In the genomic region with DNA sequence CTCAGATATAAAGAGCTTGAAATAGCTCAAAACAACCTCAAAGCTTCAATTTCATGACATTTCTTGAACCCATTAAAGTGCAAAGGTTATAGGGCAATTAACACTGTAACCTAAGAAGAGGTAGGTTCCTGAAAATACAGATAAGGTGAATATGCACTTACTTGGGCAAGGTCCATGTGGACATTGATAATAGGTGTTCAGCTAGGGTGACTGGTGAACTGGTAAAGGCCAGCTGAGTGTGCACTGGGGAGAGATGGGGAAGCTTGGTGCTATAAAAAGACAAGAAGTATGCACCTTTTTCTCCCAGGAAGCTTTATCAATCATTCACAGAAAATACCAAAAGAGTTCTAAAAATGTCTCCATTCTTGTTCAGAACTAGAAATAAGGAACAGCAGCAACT, we compare ENCODE assay signal across 20 cellular contexts.
DNase-seq lines count a peak whose midpoint lies in the region; ATAC-seq, FAIRE-seq and TF ChIP-seq lines count a peak whose summit lies in the region.
"Had no signal": no experiment of that assay in that cellular context is flagged by ENCODE, and none has a peak within 500 bp of the region (broad histone marks: within the 10 kb centered on the region; RNA-seq: fewer than 3 reads in every experiment).

No MANE protein-coding gene starts in this region.

- in situ Hi-C loops in ACHN (cut with HindIII; ENCODE audit: low pct_ligation_motif_present, low pct_unique_long_range_greater_than_20kb, low sequenced_read_pairs): no loop called here

- H3K4me2 ChIP-seq in smooth muscle cell: no peak overlapping the region
- H3K4me2 ChIP-seq: A549, GM23338 had no signal

- no peaks in the 10 kb centered on the region for H3K36me3 ChIP-seq in small intestine (ENCODE audit: control insufficient read depth in 2 of 2, insufficient read depth in 2 of 2, low read length in 2 of 2)
- no peaks in the 10 kb centered on the region for H3K36me3 ChIP-seq in smooth muscle cell (ENCODE audit: low read depth)

- no peaks in the 10 kb centered on the region for H4K20me1 ChIP-seq in smooth muscle cell (ENCODE audit: low read depth)

- no peaks in the 10 kb centered on the region for H3K79me2 ChIP-seq in smooth muscle cell (ENCODE audit: low read depth)

- no peak for ATAC-seq in HG02798 (IDR thresholded peaks at IDR 0.05; ENCODE audit: poor library complexity, unreplicated experiment)
- ATAC-seq: A549, GM12878, GM23338, HCT116 had no signal

- H3K27me3 ChIP-seq in small intestine (ENCODE audit: control insufficient read depth in 2 of 2, insufficient read depth in 2 of 2, low read length in 2 of 2) (no peaks in the 10 kb centered on the region), smooth muscle cell (ENCODE audit: low read depth) (no peaks in the 10 kb centered on the region)

- no peaks in the 10 kb centered on the region for H3K9me3 ChIP-seq in small intestine (ENCODE audit: control insufficient read depth, low read depth)
- no peaks in the 10 kb centered on the region for H3K9me3 ChIP-seq in smooth muscle cell (replicated peaks; ENCODE audit: low read depth)
- H3K9me3 ChIP-seq: A549 had no signal

- TF ChIP-seq CTCF in smooth muscle cell (IDR thresholded peaks at IDR 0.05; ENCODE audit: borderline replicate concordance, insufficient read depth, poor library complexity, severe bottlenecking): no peak

- H3K9ac ChIP-seq in smooth muscle cell (ENCODE audit: low read depth): no peak overlapping the region

- H3K4me1 ChIP-seq in small intestine (ENCODE audit: control insufficient read depth in 2 of 2, insufficient read depth in 1 of 2, low read depth in 1 of 2, low read length in 1 of 2) (no peaks in the 10 kb centered on the region), smooth muscle cell (ENCODE audit: low read depth) (no peaks in the 10 kb centered on the region)
- H3K4me1 ChIP-seq: A549 had no signal

- H2AFZ ChIP-seq in smooth muscle cell (ENCODE audit: low read depth): no peak overlapping the region
- H2AFZ ChIP-seq: GM23338 had no signal

- H3K27ac ChIP-seq in small intestine (ENCODE audit: low read depth in 1 of 2, low read length in 1 of 2) (no peak overlapping the region), smooth muscle cell (ENCODE audit: low read depth) (no peak overlapping the region)
- H3K27ac ChIP-seq: A549 had no signal

- H3F3A ChIP-seq in smooth muscle cell (ENCODE audit: low read depth): no peaks in the 10 kb centered on the region

- no peak for FAIRE-seq in small intestine (lab: Jason Lieb, UNC)
- FAIRE-seq: A549, GM12878 had no signal

- peak; percentile 33 for DNase-seq in HuH-7 (ENCODE audit: low spot score)
- DNase-seq in OCI-M1 (lab: John Stamatoyannopoulos, UW): peak; percentile 19
- DNase-seq in kidney glomerular epithelial cell (lab: John Stamatoyannopoulos, UW): peak; percentile 1
- peak; percentile 84 for DNase-seq in small intestine
- DNase-seq in ACHN: no peak
- no peak for DNase-seq in smooth muscle cell (lab: John Stamatoyannopoulos, UW; ENCODE audit: unreplicated experiment)
- DNase-seq: 8988T; C1 segment of cervical spinal cord; CD4-positive, alpha-beta memory T cell; COR-L47; DMS153; DMS79; EL; GDM1; H9 had no signal

- no peak overlapping the region for H3K4me3 ChIP-seq in small intestine (ENCODE audit: low read depth in 1 of 2, low read length in 2 of 2)
- H3K4me3 ChIP-seq in smooth muscle cell: no peak overlapping the region
- H3K4me3 ChIP-seq: A549, GM12878, GM23338 had no signal

Comparison
In these comparisons a context has a peak if more than half of its experiments do, and no peak if none do; other contexts are left out.
1. DNase-seq: peak in HuH-7 (single experiment), OCI-M1 (single experiment), kidney glomerular epithelial cell (single experiment) and small intestine (single experiment); none in ACHN (single experiment) and smooth muscle cell (single experiment).